8 cellular contexts compared by ENCODE assay signal in genomic region chr10:122696687-122697086, GRCh38. TPM values are rescaled to one million over a fixed set of nuclear protein-coding genes. Genes with fewer than 3 reads are reported as not detected.
"Had no signal": no experiment of that assay in that cellular context is flagged by ENCODE, and none has a peak within 500 bp of the region (broad histone marks: within the 10 kb centered on the region; RNA-seq: fewer than 3 reads in every experiment).

No MANE protein-coding gene starts in this region.

- FAIRE-seq: HepG2, HTR-8/SVneo, K562 had no signal

- H3K27ac ChIP-seq: HL-60 had no signal

- H3K27me3 Mint-ChIP-seq: IgD-negative memory B cell had no signal

- H3K9me3 Mint-ChIP-seq: IgD-negative memory B cell had no signal

- DNase-seq: IMR-90, KBM-7, KG1 had no signal

- H3K4me3 ChIP-seq: K562 had no signal

- H3K4me1 Mint-ChIP-seq: IgD-negative memory B cell had no signal

- ATAC-seq: HepG2, K562 had no signal

- H3K4me3 Mint-ChIP-seq: IgD-negative memory B cell had no signal

- H3K36me3 Mint-ChIP-seq: IgD-negative memory B cell had no signal

RNA-seq across cellular contexts. Expression of gene C10orf120, which starts 3.0 kb away (rescaled TPM):
- polyA plus RNA-seq: HepG2, IgD-negative memory B cell, IMR-90, K562 had no signal
